In genomic region chr10:102241444-102242117, GRCh38 we compare ENCODE assay signal across 8 cellular contexts. TPM values are rescaled to one million over a fixed set of nuclear protein-coding genes. Genes with fewer than 3 reads are reported as not detected.
DNase-seq lines count a peak whose midpoint lies in the region; ATAC-seq, FAIRE-seq and TF ChIP-seq lines count a peak whose summit lies in the region.

Gene PITX3, minus strand, starts transcription at chr10:102241512. Its CDS starts 9,432 bp downstream, at chr10:102232080.

- TF ChIP-seq CTCF in H1 (IDR thresholded peaks at IDR 0.05; ENCODE audit: control extremely low read depth in 1 of 3, insufficient read depth in 1 of 3, low read depth in 1 of 3, low read length in 3 of 3): no peak

- peaks cover 1% of the 10 kb centered on the region for H3K36me3 Mint-ChIP-seq in activated CD8-positive, alpha-beta memory T cell treated with anti-CD3 and anti-CD28 coated beads, Interleukin-2, amount 10 ng/mL, durations not matched to agents 7 days and 5 days

- peak within 1 kb of the TSS in 1 of 4 experiments; percentile 29; a peak in 2 of 7 replicates for H3K9ac ChIP-seq in H1 (replicated peaks in 1 of 4; ENCODE audit: extremely low read depth in 1 of 4, low read depth in 3 of 4, low read length in 3 of 4)

- peaks cover 0 to 10% of the 10 kb centered on the region in 2 experiments for H4K20me1 ChIP-seq in H1 (replicated peaks in 1 of 2; ENCODE audit: control insufficient read depth in 1 of 2, insufficient read depth in 2 of 2, low read length in 2 of 2)

- peaks cover 27% of the 10 kb centered on the region for H3K4me1 Mint-ChIP-seq in activated CD8-positive, alpha-beta memory T cell treated with anti-CD3 and anti-CD28 coated beads, Interleukin-2, amount 10 ng/mL, durations not matched to agents 7 days and 5 days

- H3K4me3 ChIP-seq in H1 (ENCODE audit: extremely low read depth in 1 of 4, insufficient read depth in 2 of 4, low read depth in 3 of 4, low read length in 4 of 4): peak within 1 kb of the TSS; percentile 33 to 64 (median 56)

- H3K79me2 ChIP-seq in H1 (ENCODE audit: control insufficient read depth in 1 of 2, insufficient read depth in 2 of 2, low read length in 2 of 2): peaks cover 0 to 9% of the 10 kb centered on the region in 2 experiments; a peak in 2 of 4 replicates

- no peak within 1 kb of the TSS for H2BK5ac ChIP-seq in H1 (ENCODE audit: low read depth, low read length)

- ATAC-seq in HG03045 (IDR thresholded peaks at IDR 0.05; ENCODE audit: unreplicated experiment): peak; percentile 48
- ATAC-seq in activated CD8-positive, alpha-beta memory T cell treated with anti-CD3 and anti-CD28 coated beads, Interleukin-2, amount 10 ng/mL, durations not matched to agents 7 days and 5 days: peak; percentile 68

- H2BK12ac ChIP-seq in H1 (ENCODE audit: low read depth, low read length): no peak within 1 kb of the TSS

- DNase-seq in NCI-H446 (lab: John Stamatoyannopoulos, UW): peak; percentile 41 to 60
- no peak for DNase-seq in NCI-H446 treated with DMSO at 0.1 percent for 48 hours (lab: John Stamatoyannopoulos, UW)
- peak; percentile 50 for DNase-seq in NCI-H526 treated with DMSO at 0.1 percent for 48 hours (lab: John Stamatoyannopoulos, UW)
- peak; percentile 95 for DNase-seq in activated CD8-positive, alpha-beta memory T cell treated with anti-CD3 and anti-CD28 coated beads, Interleukin-2, amount 10 ng/mL, durations not matched to agents 7 days and 5 days
- DNase-seq in H1 (ENCODE audit: low read depth in 1 of 2, low spot score in 2 of 2): peak; percentile 80 to 96
- peak; percentile 94 for DNase-seq in mesenteric fat pad (ENCODE audit: low spot score)
- peak; percentile 73 for DNase-seq in stimulated activated CD8-positive, alpha-beta memory T cell treated with anti-CD3 and anti-CD28 coated beads, Interleukin-12 subunit alpha, Interleukin-12 subunit beta, amount 100 ng/mL, for 1 hour (ENCODE audit: low read depth)

- peaks cover 4 to 17% (median 7%) of the 10 kb centered on the region in 4 experiments for H3K4me1 ChIP-seq in H1 (replicated peaks in 1 of 4; ENCODE audit: control insufficient read depth in 3 of 4, insufficient read depth in 4 of 4, low read length in 3 of 4)

- H3K27ac Mint-ChIP-seq in activated CD8-positive, alpha-beta memory T cell treated with anti-CD3 and anti-CD28 coated beads, Interleukin-2, amount 10 ng/mL, durations not matched to agents 7 days and 5 days: no peak within 1 kb of the TSS

- H2AK5ac ChIP-seq in H1 (ENCODE audit: low read depth, low read length): no peak within 1 kb of the TSS

- peaks cover 12% of the 10 kb centered on the region for H3K23me2 ChIP-seq in H1 (ENCODE audit: low read depth, low read length)

- H4K91ac ChIP-seq in H1 (replicated peaks; ENCODE audit: insufficient read length, low read length): no peak within 1 kb of the TSS

- H2BK20ac ChIP-seq in H1 (ENCODE audit: low read length): no peak within 1 kb of the TSS

- POLR2A ChIA-PET in H1 (lab: Charles Lee; ENCODE audit: partially characterized antibody): interaction anchor here (0.7 to 2.1 kb wide), 3 partner anchors 11 to 90 kb away, joined by 3 to 15 read pairs (median 3); no protein-coding TSS in a partner anchor

- TF ChIP-seq EP300 in H1 (IDR thresholded peaks at IDR 0.05; ENCODE audit: borderline replicate concordance in 1 of 2, low read depth in 2 of 2, low read length in 2 of 2): no peak

- H3K9me3 Mint-ChIP-seq in activated CD8-positive, alpha-beta memory T cell treated with anti-CD3 and anti-CD28 coated beads, Interleukin-2, amount 10 ng/mL, durations not matched to agents 7 days and 5 days (ENCODE audit: low read depth): no peaks in the 10 kb centered on the region

- no peak; a peak in 1 of 3 replicates for TF ChIP-seq POLR2A in H1 (IDR thresholded peaks at IDR 0.05; ENCODE audit: control extremely low read depth in 1 of 2, low read depth in 2 of 2, low read length in 2 of 2)

- CTCF ChIA-PET in activated CD8-positive, alpha-beta memory T cell treated with anti-CD3 and anti-CD28 coated beads, Interleukin-2, amount 10 ng/mL, durations not matched to agents 7 days and 5 days (lab: Charles Lee): interaction anchor here (1.0 to 19.2 kb wide), 6 partner anchors 13 to 154 kb away, joined by 3 to 824 read pairs (median 4); partner anchors contain the start of genes ELOVL3 and NFKB2
- CTCF ChIA-PET in H1 (lab: Charles Lee; ENCODE audit: partially characterized antibody): interaction anchor here (0.9 to 24.6 kb wide), 8 partner anchors 11 to 208 kb away, joined by 3 to 862 read pairs (median 4); no protein-coding TSS in a partner anchor

- no peak within 1 kb of the TSS for H3K14ac ChIP-seq in H1 (ENCODE audit: insufficient read length)

- H3K9me3 ChIP-seq in H1 (ENCODE audit: insufficient read depth in 2 of 2, low read depth in 1 of 2, low read length in 1 of 2): no peaks in the 10 kb centered on the region

- H2BK15ac ChIP-seq in H1 (ENCODE audit: low read length): no peak within 1 kb of the TSS

- H2BK120ac ChIP-seq in H1 (replicated peaks; ENCODE audit: low read depth, low read length): no peak within 1 kb of the TSS

- no peak within 1 kb of the TSS for H4K5ac ChIP-seq in H1 (ENCODE audit: insufficient read length, low read depth, low read length)

- H3K36me3 ChIP-seq in H1 (ENCODE audit: control insufficient read depth in 2 of 4, insufficient read depth in 4 of 4, low read length in 3 of 4): no peaks in the 10 kb centered on the region; a peak in 1 of 8 replicates

- peak within 1 kb of the TSS; percentile 71 for H3K4me3 Mint-ChIP-seq in activated CD8-positive, alpha-beta memory T cell treated with anti-CD3 and anti-CD28 coated beads, Interleukin-2, amount 10 ng/mL, durations not matched to agents 7 days and 5 days

- peaks cover 45% of the 10 kb centered on the region for H3K27me3 Mint-ChIP-seq in activated CD8-positive, alpha-beta memory T cell treated with anti-CD3 and anti-CD28 coated beads, Interleukin-2, amount 10 ng/mL, durations not matched to agents 7 days and 5 days

- H3K79me1 ChIP-seq in H1 (ENCODE audit: low read depth, low read length): peaks cover 4% of the 10 kb centered on the region

- peak within 1 kb of the TSS; percentile 69 for H4K8ac ChIP-seq in H1 (ENCODE audit: extremely low read depth, insufficient read depth, low read length)

- H3K27ac ChIP-seq in H1 (ENCODE audit: low read depth, low read length): no peak within 1 kb of the TSS

- 2% methylated on average over 37 of the region's 57 CpGs; no CpG with 5 or more reads in 1 of the 2 experiments for WGBS in H1 (ENCODE audit: extremely low coverage in 1 of 2, insufficient coverage in 1 of 2, insufficient read length in 1 of 2, insufficient replicate concordance in 2 of 2, low coverage in 1 of 2, low lambda C conversion rate in 2 of 2, missing lambda C conversion rate in 1 of 2), 2 experiments

- H3K23ac ChIP-seq in H1 (ENCODE audit: insufficient read length): no peak within 1 kb of the TSS

- no peak within 1 kb of the TSS for H3K4ac ChIP-seq in H1 (replicated peaks; ENCODE audit: insufficient read length, low read depth, low read length)

- no peak for TF ChIP-seq RAD21 in H1 (IDR thresholded peaks at IDR 0.05 in 1 of 2, conservative IDR thresholded peaks at IDR 0.05 in 1 of 2; ENCODE audit: low read depth in 2 of 2, low read length in 2 of 2)

- H3K4me2 ChIP-seq in H1 (ENCODE audit: insufficient read depth in 1 of 2, low read depth in 2 of 2, low read length in 2 of 2): peak within 1 kb of the TSS; percentile 84 to 91

- H3K18ac ChIP-seq in H1 (ENCODE audit: extremely low read depth, low read length): no peak within 1 kb of the TSS

- peaks cover 48 to 68% (median 58%) of the 10 kb centered on the region in 4 experiments for H3K27me3 ChIP-seq in H1 (replicated peaks in 1 of 4; ENCODE audit: control insufficient read depth in 3 of 4, extremely low read depth in 1 of 4, insufficient read depth in 3 of 4, low read length in 3 of 4)

- no peak within 1 kb of the TSS for H3K56ac ChIP-seq in H1 (replicated peaks; ENCODE audit: insufficient read length, low read depth, low read length)

- peak within 1 kb of the TSS; percentile 87 for H2AFZ ChIP-seq in H1 (ENCODE audit: low read length)

- FAIRE-seq in H1 (lab: Jason Lieb, UNC): no peak

TF ChIP-seq in H1, 55 proteins besides CTCF, POLR2A, EP300 and RAD21 (continues in another document):
- TF ChIP-seq BRCA1 (IDR thresholded peaks at IDR 0.05; ENCODE audit: low read depth, low read length) (no peak), TEAD4 (IDR thresholded peaks at IDR 0.05; ENCODE audit: low read depth, low read length) (no peak), SRF (IDR thresholded peaks at IDR 0.05; ENCODE audit: low read depth, low read length) (no peak), JUND (IDR thresholded peaks at IDR 0.05; ENCODE audit: low read length) (no peak), FOSL1 (IDR thresholded peaks at IDR 0.05; ENCODE audit: insufficient read depth, low read depth, low read length) (no peak), GTF2F1 (IDR thresholded peaks at IDR 0.05; ENCODE audit: borderline replicate concordance, low read depth, low read length) (no peak), RBBP5 (IDR thresholded peaks at IDR 0.05; ENCODE audit: borderline replicate concordance, low read depth, low read length) (peak; percentile 49), KDM4A (IDR thresholded peaks at IDR 0.05; ENCODE audit: low read depth, low read length, severe bottlenecking) (peak; percentile 27), YY1 (IDR thresholded peaks at IDR 0.05; ENCODE audit: low read depth, low read length) (no peak), CBX8 (IDR thresholded peaks at IDR 0.05; ENCODE audit: borderline replicate concordance, low read depth, low read length) (no peak), SP1 (IDR thresholded peaks at IDR 0.05; ENCODE audit: low read depth, low read length) (peak; percentile 29; the same call in 1 of the 2 replicates), BACH1 (IDR thresholded peaks at IDR 0.05; ENCODE audit: low read length) (no peak), TAF1 (IDR thresholded peaks at IDR 0.05; ENCODE audit: low read depth, low read length) (0 out of 2 replicates have a peak, but pooled peaks have one; percentile 45), GABPA (IDR thresholded peaks at IDR 0.05; ENCODE audit: borderline replicate concordance, insufficient read depth, low read length) (no peak)

RNA-seq across cellular contexts. Expression of gene PITX3, which starts in this region (rescaled TPM):
- not detected for total RNA-seq in activated CD8-positive, alpha-beta memory T cell treated with anti-CD3 and anti-CD28 coated beads, Interleukin-2, amount 10 ng/mL, durations not matched to agents 7 days and 5 days
- total RNA-seq in H1 (2021; fragmentation: NEBNext Ultra II Directional; extraction: Animal tissue kit (Norgen Biotek cat#: 25700)): 0.41 and 0.54 TPM in 2 replicates
- polyA plus RNA-seq in H1 (2011; rRNA removed): 0.18 and 0.22 TPM in 2 replicates
- polyA plus RNA-seq in H1 (2011; cell fraction: cytosol; rRNA removed): 0.18 TPM
- 0.09 TPM for polyA plus RNA-seq in H1 (2011; cell fraction: nucleus; rRNA removed)
- polyA plus RNA-seq in H1 (2012, experiment 1 of 2): 0.11 to 0.21 TPM (median 0.17 TPM) in 3 of 4 replicates, not detected in the other
- polyA plus RNA-seq in H1 (2012, experiment 2 of 2): not detected
- polyA plus RNA-seq in H1 (2013, experiment 1 of 2): 0.24 TPM
- 0.20 TPM for polyA plus RNA-seq in H1 (2013, experiment 2 of 2)
- polyA minus RNA-seq in H1 (2011; rRNA and poly(A)+ RNA removed): not detected in 2 replicates
- not detected for polyA minus RNA-seq in H1 (2011; cell fraction: cytosol; rRNA and poly(A)+ RNA removed)
- not detected for polyA minus RNA-seq in H1 (2011; cell fraction: nucleus; rRNA and poly(A)+ RNA removed)
- total RNA-seq in mesenteric fat pad: not detected

Comparison
In these comparisons a context has a peak if more than half of its experiments do, and no peak if none do; other contexts are left out.
1. Peak in DNase-seq and ATAC-seq in activated CD8-positive, alpha-beta memory T cell treated with anti-CD3 and anti-CD28 coated beads, Interleukin-2, amount 10 ng/mL, durations not matched to agents 7 days and 5 days; RNA of the gene not detected or under 1 TPM.
2. Peak in DNase-seq, H3K4me3 ChIP-seq and H3K4me2 ChIP-seq in H1; RNA of the gene not detected or under 1 TPM.
3. Peak in DNase-seq in mesenteric fat pad; RNA of the gene not detected or under 1 TPM.